21 cellular contexts compared by ENCODE assay signal in the genomic region with DNA sequence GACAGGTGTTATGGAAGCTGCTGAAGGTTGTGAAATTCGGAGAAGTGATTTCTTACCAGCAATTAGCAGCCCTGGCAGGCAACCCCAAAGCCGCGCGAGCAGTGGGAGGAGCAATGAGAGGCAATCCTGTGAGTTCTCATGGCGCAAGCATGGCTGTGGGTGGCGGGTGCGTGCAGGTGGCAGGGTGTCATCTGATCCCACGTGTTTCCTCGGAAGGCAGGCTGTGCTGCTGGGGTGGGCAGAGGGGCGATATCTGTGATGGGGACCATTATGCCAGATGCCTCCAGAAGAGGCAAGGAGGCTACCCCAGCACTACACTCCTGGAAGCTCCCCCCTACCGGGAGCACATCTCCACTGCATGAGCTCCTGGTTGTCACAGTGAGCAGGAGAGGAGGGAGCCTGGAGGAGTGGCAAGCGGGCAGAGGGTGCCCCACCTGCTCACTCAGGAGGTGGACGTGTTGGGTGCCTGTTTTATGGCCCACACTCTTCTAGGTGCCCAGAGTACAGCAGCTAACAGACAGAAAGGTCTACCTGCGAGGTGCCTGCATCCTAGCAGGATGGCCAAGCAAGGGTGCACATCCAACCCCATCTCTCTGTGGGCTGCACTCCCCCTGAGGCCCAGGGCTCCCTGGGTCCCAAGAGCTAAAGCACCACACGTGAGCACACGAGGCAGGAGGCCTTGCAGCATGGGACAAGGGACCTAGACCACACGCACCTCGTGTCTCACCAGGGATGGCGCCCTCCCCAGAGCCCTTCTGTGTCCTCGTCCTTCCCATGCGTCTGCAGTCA.
DNase-seq lines count a peak whose midpoint lies in the region; ATAC-seq and TF ChIP-seq lines count a peak whose summit lies in the region.
"Had no signal": no experiment of that assay in that cellular context is flagged by ENCODE, and none has a peak within 500 bp of the region (broad histone marks: within the 10 kb centered on the region; RNA-seq: fewer than 3 reads in every experiment).

No MANE protein-coding gene starts in this region.

- no peak overlapping the region for H3K4me3 ChIP-seq in coronary artery
- H3K4me3 ChIP-seq: body of pancreas had no signal

- no peak for ATAC-seq in left cardiac atrium
- ATAC-seq in left ventricle myocardium superior: no peak
- ATAC-seq in GM18520 (IDR thresholded peaks at IDR 0.05; ENCODE audit: unreplicated experiment): no peak
- ATAC-seq: activated T-cell treated with anti-CD3 and anti-CD28 coated beads, Interleukin-2, amount 50 U/mL, for 72 hours; body of pancreas; CD8-positive, alpha-beta T cell; stimulated activated effector memory CD8-positive, alpha-beta T cell treated with anti-CD3 and anti-CD28 coated beads, Interleukin-12 subunit alpha, Interleukin-12 subunit beta, amount 100 ng/mL, for 72 hours had no signal

- no peak overlapping the region for H3K27ac ChIP-seq in coronary artery
- H3K27ac ChIP-seq: body of pancreas, KMS-11 had no signal

- intact Hi-C loops in left cardiac atrium (cut with DNase I) (no loop called here), left ventricle myocardium superior (cut with micrococcal nuclease) (no loop called here)

- TF ChIP-seq CTCF in coronary artery (IDR thresholded peaks at IDR 0.05): no peak

- peak; percentile 5 for DNase-seq in left cardiac atrium
- DNase-seq in left ventricle myocardium superior: no peak
- DNase-seq in coronary artery (ENCODE audit: low spot score): peak; percentile 63
- DNase-seq in mucosa of gallbladder (ENCODE audit: low spot score): peak; percentile 1
- peak; percentile 18 for DNase-seq in ureter (ENCODE audit: low spot score)
- no peak for DNase-seq in NCI-H510A (lab: John Stamatoyannopoulos, UW)
- no peak for DNase-seq in NCI-H146 treated with DMSO at 0.1 percent for 48 hours (lab: John Stamatoyannopoulos, UW; ENCODE audit: unreplicated experiment)
- DNase-seq: activated naive CD8-positive, alpha-beta T cell treated with anti-CD3 and anti-CD28 coated beads for 36 hours; activated T-cell treated with anti-CD3 and anti-CD28 coated beads, Interleukin-2, amount 50 U/mL, for 72 hours; DMS79 treated with DMSO at 0.1 percent for 48 hours; hippocampal formation; MV-4-11; NCI-H2029; NCI-H524; stimulated activated CD4-positive, alpha-beta T cell treated with anti-CD3 and anti-CD28 coated beads, Interleukin-15, amount 100 ng/mL, for 24 hours; T-helper 1 cell had no signal

Comparison
In these comparisons a context has a peak if more than half of its experiments do, and no peak if none do; other contexts are left out.
1. DNase-seq: peak in left cardiac atrium (single experiment), coronary artery (single experiment), mucosa of gallbladder (single experiment) and ureter (single experiment); none in left ventricle myocardium superior (single experiment), NCI-H510A (single experiment) and NCI-H146 treated with DMSO at 0.1 percent for 48 hours (single experiment).